ENCODE assay signal across 8 cellular contexts in the genomic region with DNA sequence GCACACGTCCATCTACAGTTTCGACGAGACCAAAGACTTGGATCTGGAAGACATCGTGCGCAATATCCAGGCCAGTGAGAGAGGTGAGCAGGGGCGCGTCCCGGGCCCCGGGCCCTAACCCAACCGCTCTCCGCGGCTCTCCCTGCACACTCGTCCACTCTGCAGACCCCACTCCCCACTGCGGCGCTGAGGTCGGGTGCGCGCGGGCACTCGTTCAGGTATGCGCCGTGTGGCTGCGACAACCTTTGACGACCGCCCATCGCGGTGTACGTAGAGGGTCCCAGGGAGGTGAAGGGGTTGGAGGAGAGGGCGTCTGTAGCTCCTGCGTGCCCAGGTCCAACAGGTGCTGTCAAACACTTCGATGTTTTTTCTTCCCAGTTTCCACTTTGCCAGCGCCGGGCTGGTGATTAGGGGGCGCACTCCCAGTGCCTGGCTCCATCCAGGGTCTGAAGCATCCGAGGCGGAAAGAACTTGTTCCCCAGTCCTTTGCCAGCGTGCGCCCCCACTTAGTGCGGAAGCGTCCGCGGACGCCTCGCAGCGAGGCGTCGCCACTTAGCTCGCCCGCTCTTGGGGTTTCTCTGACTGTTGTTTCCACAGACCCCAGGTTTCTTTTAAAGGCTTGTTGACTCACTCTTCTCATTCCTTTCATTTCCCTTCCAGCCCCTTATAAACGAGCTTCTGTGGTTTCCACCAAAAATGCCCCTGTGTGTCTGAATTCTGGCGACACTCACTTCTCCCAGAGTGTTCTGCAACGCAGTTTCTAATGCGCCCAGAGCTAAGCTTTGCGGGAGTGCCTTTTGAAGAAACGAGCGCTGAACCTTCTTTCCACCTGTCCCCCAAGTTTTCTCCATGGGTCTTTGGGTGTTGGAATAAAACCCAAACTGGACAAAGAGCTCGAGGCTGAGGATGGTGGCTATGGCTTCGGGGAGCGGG. TPM values are rescaled to one million over a fixed set of nuclear protein-coding genes. Genes with fewer than 3 reads are reported as not detected.
A peak's percentile ranks its signal among the peaks of the same experiment; 100 is the strongest.
DNase-seq lines count a peak whose midpoint lies in the region; ATAC-seq and TF ChIP-seq lines count a peak whose summit lies in the region.

No MANE protein-coding gene starts in this region.

- DNase-seq in CD8-positive, alpha-beta T cell = no peak
- DNase-seq in PC-3 (peak; percentile 15), fibroblast of peridontal ligament (ENCODE audit: extremely low read depth) (peak; percentile 43), psoas muscle (no peak), NCI-H2029 treated with DMSO at 0.1 percent for 48 hours (lab: John Stamatoyannopoulos, UW) (no peak)

- peaks cover 45% of the 10 kb centered on the region for H3K27me3 Mint-ChIP-seq in CD8-positive, alpha-beta T cell (ENCODE audit: low read depth)

- no peak overlapping the region for H3K27ac Mint-ChIP-seq in CD8-positive, alpha-beta T cell

- H3K27me3 ChIP-seq in CD8-positive, alpha-beta T cell (ENCODE audit: insufficient read depth, low read length) = peaks cover 4% of the 10 kb centered on the region
- H3K27me3 ChIP-seq in PC-3 (ENCODE audit: low read length) = peaks cover 16% of the 10 kb centered on the region
- H3K27me3 ChIP-seq in psoas muscle (ENCODE audit: insufficient read depth in 3 of 3, low read length in 2 of 3) = peaks cover 0 to 30% (median 20%) of the 10 kb centered on the region in 3 donors

- no peak for TF ChIP-seq CTCF in CD8-positive, alpha-beta T cell (IDR thresholded peaks at IDR 0.05)
- peak; percentile 27; the same call in 1 of the 2 replicates for TF ChIP-seq CTCF in PC-3 (conservative IDR thresholded peaks at IDR 0.05; ENCODE audit: low read depth, low read length)
- no peak for TF ChIP-seq CTCF in psoas muscle (IDR thresholded peaks at IDR 0.05)

- H3K4me1 ChIP-seq in CD8-positive, alpha-beta T cell (ENCODE audit: insufficient read depth, low read length) = peaks cover 3% of the 10 kb centered on the region
- H3K4me1 ChIP-seq in PC-3 (ENCODE audit: insufficient read depth, low read length) = peaks cover 43% of the 10 kb centered on the region
- peaks cover 5% of the 10 kb centered on the region for H3K4me1 ChIP-seq in psoas muscle

- ATAC-seq in CD8-positive, alpha-beta T cell = no peak
- ATAC-seq in PC-3 (no peak), psoas muscle (no peak), GM21381 (IDR thresholded peaks at IDR 0.05; ENCODE audit: unreplicated experiment) (no peak), GM19023 (IDR thresholded peaks at IDR 0.05; ENCODE audit: unreplicated experiment) (no peak)
- ATAC-seq in activated CD4-positive, CD25-positive, alpha-beta regulatory T cell treated with anti-CD3 and anti-CD28 coated beads, Interleukin-2, amount 50 U/mL, for 24 hours = no peak

- H3K36me3 Mint-ChIP-seq in CD8-positive, alpha-beta T cell = no peaks in the 10 kb centered on the region

- intact Hi-C loops in CD8-positive, alpha-beta T cell (cut with DNase I, micrococcal nuclease) = no loop called here
- intact Hi-C loops in PC-3 (cut with micrococcal nuclease) = loop anchor here (2.0 to 5.0 kb wide), 2 partner anchors 95 to 150 kb away; no protein-coding TSS in a partner anchor
- intact Hi-C loops in psoas muscle (cut with DNase I) = loop anchor here in 1 of 2 donors (5.0 kb wide), 1 partner anchor 585 kb away; no protein-coding TSS in a partner anchor

- no peaks in the 10 kb centered on the region for H3K9me3 Mint-ChIP-seq in CD8-positive, alpha-beta T cell

- H3K4me3 ChIP-seq in CD8-positive, alpha-beta T cell (ENCODE audit: low read depth, low read length) = no peak overlapping the region
- H3K4me3 ChIP-seq in PC-3 (ENCODE audit: low read length) = peak overlapping the region; percentile 69
- peak overlapping the region; percentile 80 for H3K4me3 ChIP-seq in psoas muscle

- no peaks in the 10 kb centered on the region for H4K20me1 ChIP-seq in PC-3 (ENCODE audit: low read length)

- POLR2A ChIA-PET in CD8-positive, alpha-beta T cell (lab: Charles Lee) = no interaction called here
- POLR2A ChIA-PET in PC-3 (lab: Charles Lee; ENCODE audit: unreplicated experiment) = no interaction called here

- 4 to 8% (median 6%) methylated on average over 58 to 59 of the region's 59 CpGs for WGBS in psoas muscle, 3 donors

- H3K4me2 ChIP-seq in PC-3 (ENCODE audit: low read length) = peak overlapping the region; percentile 99

- no peaks in the 10 kb centered on the region for H3K79me2 ChIP-seq in PC-3 (ENCODE audit: low read length)

- peak overlapping the region; percentile 57 for H3K4me3 Mint-ChIP-seq in CD8-positive, alpha-beta T cell

- CTCF ChIA-PET in CD8-positive, alpha-beta T cell (lab: Charles Lee) = no interaction called here
- CTCF ChIA-PET in PC-3 (lab: Charles Lee) = interaction anchor here (0.6 kb wide), 1 partner anchor 585 kb away, joined by 4 read pairs; no protein-coding TSS in a partner anchor

- H3K4me1 Mint-ChIP-seq in CD8-positive, alpha-beta T cell (ENCODE audit: low read depth) = peaks cover 27% of the 10 kb centered on the region

- H2AFZ ChIP-seq in PC-3 (ENCODE audit: low read length) = peak overlapping the region; percentile 88

- no peaks in the 10 kb centered on the region for H3F3A ChIP-seq in PC-3 (ENCODE audit: low read length, unreplicated experiment)

- no peaks in the 10 kb centered on the region for H3K36me3 ChIP-seq in CD8-positive, alpha-beta T cell (ENCODE audit: insufficient read depth, low read length)
- H3K36me3 ChIP-seq in PC-3 (ENCODE audit: low read depth, low read length) = no peaks in the 10 kb centered on the region
- H3K36me3 ChIP-seq in psoas muscle (ENCODE audit: insufficient read depth in 1 of 2, low read depth in 1 of 2) = no peaks in the 10 kb centered on the region

- BruUV-seq in PC-3 (replicated peaks; lab: Mats Ljungman, UMichigan) = no TSS peak

- no peak overlapping the region for H3K27ac ChIP-seq in CD8-positive, alpha-beta T cell (ENCODE audit: low read depth, low read length)
- H3K27ac ChIP-seq in PC-3 (ENCODE audit: low read length) (no peak overlapping the region; the same call in 1 of the 2 replicates), psoas muscle (no peak overlapping the region)

- no peaks in the 10 kb centered on the region for H3K9me2 ChIP-seq in PC-3 (replicated peaks; ENCODE audit: low read length)

- H3K9me3 ChIP-seq in CD8-positive, alpha-beta T cell (ENCODE audit: low read length) = no peaks in the 10 kb centered on the region
- H3K9me3 ChIP-seq in PC-3 (ENCODE audit: low read length) = no peaks in the 10 kb centered on the region
- peaks cover 2% of the 10 kb centered on the region for H3K9me3 ChIP-seq in psoas muscle

- H3K9ac ChIP-seq in PC-3 (ENCODE audit: low read length) = peak overlapping the region; percentile 69

RNA-seq across cellular contexts. Expression of gene NPR3, which starts 1.6 kb away (rescaled TPM):
- not detected for total RNA-seq in CD8-positive, alpha-beta T cell
- total RNA-seq in PC-3 (2014; rRNA removed) (3.9 and 5.8 TPM in 2 replicates), psoas muscle (10 to 100 TPM in 3 of 4 donors, 1 to 10 TPM in 1; 2.2 to 44.2 (median 20.5) TPM)
- polyA plus RNA-seq in psoas muscle = 10 to 100 TPM in 1 of 3 donors, 1 to 10 TPM in 2; 1.6 to 19.6 (median 1.8) TPM

Comparison
In these comparisons a context has a peak if more than half of its experiments do, and no peak if none do; other contexts are left out.
1. DNase-seq: peak in PC-3 (single experiment) and fibroblast of peridontal ligament (single experiment); none in CD8-positive, alpha-beta T cell (0 of 7), psoas muscle (0 of 2) and NCI-H2029 treated with DMSO at 0.1 percent for 48 hours (single experiment).